ENCODE assay signal across 10 cellular contexts in genomic region chr2:27960237-27960912, GRCh38.
DNase-seq lines count a peak whose midpoint lies in the region; ATAC-seq, FAIRE-seq and TF ChIP-seq lines count a peak whose summit lies in the region.
"Had no signal": no experiment of that assay in that cellular context is flagged by ENCODE, and none has a peak within 500 bp of the region (broad histone marks: within the 10 kb centered on the region; RNA-seq: fewer than 3 reads in every experiment).

No MANE protein-coding gene starts in this region.

- H3K36me3 Mint-ChIP-seq in natural killer cell: no peaks in the 10 kb centered on the region

- H3K27me3 Mint-ChIP-seq in natural killer cell (ENCODE audit: low read depth in 2 of 2): no peaks in the 10 kb centered on the region

- H3K4me3 Mint-ChIP-seq in natural killer cell: peak overlapping the region; percentile 29

- no peak for FAIRE-seq in frontal cortex (lab: Jason Lieb, UNC)
- no peak for FAIRE-seq in GM12891 (lab: Jason Lieb, UNC)

- no peak for TF ChIP-seq POLR2A in GM12891 (IDR thresholded peaks at IDR 0.05; ENCODE audit: low read depth, low read length)

- in situ Hi-C loops in astrocyte of the spinal cord (cut with HindIII; ENCODE audit: low sequenced_read_pairs): no loop called here

- TF ChIP-seq CTCF in astrocyte of the spinal cord (IDR thresholded peaks at IDR 0.05; ENCODE audit: low read depth, low read length) (no peak), natural killer cell (IDR thresholded peaks at IDR 0.05) (no peak)

- H3K4me3 ChIP-seq in astrocyte of the spinal cord (ENCODE audit: low read depth, low read length): no peak overlapping the region
- H3K4me3 ChIP-seq: right atrium auricular region had no signal

- ATAC-seq in natural killer cell: peak; percentile 64 to 73 (median 67)

- H3K9me3 Mint-ChIP-seq in natural killer cell: no peaks in the 10 kb centered on the region

- intact Hi-C loops in natural killer cell (cut with micrococcal nuclease): no loop called here

- peak; percentile 63 for DNase-seq in AG08396 (ENCODE audit: low spot score)
- DNase-seq in HT1080 (ENCODE audit: low read depth): peak; percentile 96
- DNase-seq in astrocyte of the spinal cord (ENCODE audit: low read depth, low spot score): peak; percentile 96
- DNase-seq in natural killer cell: no peak
- no peak for DNase-seq in frontal cortex (ENCODE audit: low spot score in 2 of 2)
- no peak for DNase-seq in HuH-7 (ENCODE audit: low spot score)
- DNase-seq in SHP77 treated with DMSO at 0.1 percent for 48 hours (lab: John Stamatoyannopoulos, UW): no peak
- DNase-seq in GM12891 (ENCODE audit: insufficient read length, low spot score): no peak
- DNase-seq: NCI-H1105 treated with DMSO at 0.1 percent for 48 hours had no signal

- peaks cover 52 to 55% of the 10 kb centered on the region in 2 donors for H3K4me1 Mint-ChIP-seq in natural killer cell

- peak overlapping the region; percentile 7 to 47 for H3K27ac Mint-ChIP-seq in natural killer cell

TF ChIP-seq in GM12891, 5 proteins besides CTCF, POLR2A, EP300 and RAD21:
- TF ChIP-seq SPI1 (IDR thresholded peaks at IDR 0.05; ENCODE audit: low read depth, low read length) (no peak), POLR2AphosphoS5 (IDR thresholded peaks at IDR 0.05; ENCODE audit: low read depth, low read length) (no peak), PAX5 (IDR thresholded peaks at IDR 0.05; ENCODE audit: insufficient read depth, low read length, severe bottlenecking) (no peak), POU2F2 (IDR thresholded peaks at IDR 0.05; ENCODE audit: low read depth, low read length) (no peak), TAF1 (IDR thresholded peaks at IDR 0.05; ENCODE audit: low read depth, low read length) (no peak)

Comparison
In these comparisons a context has a peak if more than half of its experiments do, and no peak if none do; other contexts are left out.
1. DNase-seq: peak in AG08396 (single experiment), HT1080 (single experiment) and astrocyte of the spinal cord (single experiment); none in natural killer cell (single experiment), frontal cortex (0 of 2), HuH-7 (single experiment), SHP77 treated with DMSO at 0.1 percent for 48 hours (single experiment) and GM12891 (single experiment).